1 cellular context compared by ENCODE assay signal in the genomic region with DNA sequence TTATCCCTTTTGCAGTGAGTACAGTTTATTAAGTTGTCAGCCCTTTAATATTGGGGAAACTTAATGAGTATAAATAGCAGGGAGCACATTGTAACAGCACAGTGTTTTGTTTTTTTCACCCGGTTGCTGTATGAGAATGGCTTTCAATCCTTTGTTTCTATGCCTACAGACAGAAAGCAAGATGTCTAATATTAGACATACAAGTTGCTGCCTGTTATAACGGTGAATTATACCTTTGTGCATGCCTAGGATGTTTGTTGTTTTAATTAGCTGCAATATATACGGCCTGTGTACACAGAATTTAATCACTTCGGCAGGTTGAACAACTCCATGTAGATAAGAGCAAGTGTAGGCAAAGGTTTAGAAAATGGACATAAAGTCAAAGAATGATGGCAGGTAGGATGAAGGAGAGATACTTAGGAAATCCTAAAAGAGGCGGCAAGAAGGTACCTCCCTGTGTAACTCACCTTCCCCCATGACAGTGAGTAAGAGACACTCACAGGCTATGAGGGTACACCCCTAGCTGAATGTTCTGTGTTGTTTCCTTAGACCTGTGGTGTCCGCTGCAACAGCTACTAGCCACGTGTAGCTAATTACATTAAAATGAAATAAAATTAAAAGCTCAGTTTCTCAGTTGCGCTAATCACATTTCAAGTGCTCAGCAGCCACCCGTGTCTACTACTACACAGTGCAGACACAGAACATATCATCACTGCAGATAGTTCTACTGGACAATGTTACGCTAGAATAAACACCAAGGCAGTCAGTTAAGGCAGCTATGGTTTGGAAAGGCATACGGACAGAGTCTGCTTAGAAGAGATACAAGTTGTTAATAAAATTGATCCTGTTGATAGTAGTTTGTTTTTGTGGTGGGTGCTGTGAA.
TF ChIP-seq lines count a peak whose summit lies in the region.

No MANE protein-coding gene starts in this region.

TF ChIP-seq in SK-N-SH, 30 proteins besides CTCF, POLR2A, EP300 and RAD21:
- TF ChIP-seq, protein P1, sequence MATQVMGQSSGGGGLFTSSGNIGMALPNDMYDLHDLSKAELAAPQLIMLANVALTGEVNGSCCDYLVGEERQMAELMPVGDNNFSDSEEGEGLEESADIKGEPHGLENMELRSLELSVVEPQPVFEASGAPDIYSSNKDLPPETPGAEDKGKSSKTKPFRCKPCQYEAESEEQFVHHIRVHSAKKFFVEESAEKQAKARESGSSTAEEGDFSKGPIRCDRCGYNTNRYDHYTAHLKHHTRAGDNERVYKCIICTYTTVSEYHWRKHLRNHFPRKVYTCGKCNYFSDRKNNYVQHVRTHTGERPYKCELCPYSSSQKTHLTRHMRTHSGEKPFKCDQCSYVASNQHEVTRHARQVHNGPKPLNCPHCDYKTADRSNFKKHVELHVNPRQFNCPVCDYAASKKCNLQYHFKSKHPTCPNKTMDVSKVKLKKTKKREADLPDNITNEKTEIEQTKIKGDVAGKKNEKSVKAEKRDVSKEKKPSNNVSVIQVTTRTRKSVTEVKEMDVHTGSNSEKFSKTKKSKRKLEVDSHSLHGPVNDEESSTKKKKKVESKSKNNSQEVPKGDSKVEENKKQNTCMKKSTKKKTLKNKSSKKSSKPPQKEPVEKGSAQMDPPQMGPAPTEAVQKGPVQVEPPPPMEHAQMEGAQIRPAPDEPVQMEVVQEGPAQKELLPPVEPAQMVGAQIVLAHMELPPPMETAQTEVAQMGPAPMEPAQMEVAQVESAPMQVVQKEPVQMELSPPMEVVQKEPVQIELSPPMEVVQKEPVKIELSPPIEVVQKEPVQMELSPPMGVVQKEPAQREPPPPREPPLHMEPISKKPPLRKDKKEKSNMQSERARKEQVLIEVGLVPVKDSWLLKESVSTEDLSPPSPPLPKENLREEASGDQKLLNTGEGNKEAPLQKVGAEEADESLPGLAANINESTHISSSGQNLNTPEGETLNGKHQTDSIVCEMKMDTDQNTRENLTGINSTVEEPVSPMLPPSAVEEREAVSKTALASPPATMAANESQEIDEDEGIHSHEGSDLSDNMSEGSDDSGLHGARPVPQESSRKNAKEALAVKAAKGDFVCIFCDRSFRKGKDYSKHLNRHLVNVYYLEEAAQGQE (IDR thresholded peaks at IDR 0.05; ENCODE audit: low read depth, low read length): no peak
- peak; percentile 23; the same call in 1 of the 2 replicates for TF ChIP-seq MXI1 (IDR thresholded peaks at IDR 0.05; ENCODE audit: low read depth, low read length)
